ENCODE assay signal across 14 cellular contexts in genomic region chr13:46149272-46150133, GRCh38. TPM values are rescaled to one million over a fixed set of nuclear protein-coding genes. Genes with fewer than 3 reads are reported as not detected.
A peak's percentile ranks its signal among the peaks of the same experiment; 100 is the strongest.
DNase-seq lines count a peak whose midpoint lies in the region; ATAC-seq and TF ChIP-seq lines count a peak whose summit lies in the region.
"Had no signal": no experiment of that assay in that cellular context is flagged by ENCODE, and none has a peak within 500 bp of the region (broad histone marks: within the 10 kb centered on the region; RNA-seq: fewer than 3 reads in every experiment).

No MANE protein-coding gene starts in this region.

- H3F3A ChIP-seq in PC-3 (ENCODE audit: low read length, unreplicated experiment), result no peaks in the 10 kb centered on the region

- H3K4me2 ChIP-seq in PC-3 (ENCODE audit: low read length), result no peak overlapping the region
- H3K4me2 ChIP-seq: PC-9 had no signal

- H3K9me2 ChIP-seq in PC-3 (replicated peaks; ENCODE audit: low read length), result no peaks in the 10 kb centered on the region

- in situ Hi-C loops in brain microvascular endothelial cell (cut with HindIII; ENCODE audit: low pct_ligation_motif_present, low sequenced_read_pairs), result no loop called here

- H3K36me3 ChIP-seq in PC-3 (ENCODE audit: low read depth, low read length), result peaks cover 49% of the 10 kb centered on the region; the same call in 1 of the 2 replicates
- H3K36me3 ChIP-seq in brain microvascular endothelial cell (replicated peaks), result no peaks in the 10 kb centered on the region

- H3K27ac ChIP-seq in PC-3 (ENCODE audit: low read length) (peak overlapping the region; percentile 40), brain microvascular endothelial cell (no peak overlapping the region)
- H3K27ac ChIP-seq: PC-9 had no signal

- H3K9ac ChIP-seq in PC-3 (ENCODE audit: low read length), result no peak overlapping the region

- DNase-seq in activated CD4-positive, alpha-beta T cell treated with anti-CD3 and anti-CD28 coated beads for 48 hours, result peak; percentile 49
- DNase-seq in activated CD4-positive, alpha-beta T cell treated with anti-CD3 and anti-CD28 coated beads for 1 hour, result no peak
- peak; percentile 46 for DNase-seq in PC-3
- DNase-seq in brain microvascular endothelial cell, result peak; percentile 64
- DNase-seq in stimulated activated CD4-positive, alpha-beta T cell treated with anti-CD3 and anti-CD28 coated beads, Interleukin-4, amount 100 ng/mL, for 1 hour, result peak; percentile 26
- no peak for DNase-seq in NCI-H187 (lab: John Stamatoyannopoulos, UW)
- DNase-seq: activated CD4-positive, CD25-positive, alpha-beta regulatory T cell treated with anti-CD3 and anti-CD28 coated beads, Interleukin-2, amount 50 U/mL, for 72 hours; NCI-H1417 treated with DMSO at 0.1 percent for 48 hours; PC-9 had no signal

- POLR2A ChIA-PET in PC-3 (lab: Charles Lee; ENCODE audit: unreplicated experiment), result no interaction called here

- no peak for TF ChIP-seq CTCF in PC-3 (conservative IDR thresholded peaks at IDR 0.05; ENCODE audit: low read depth, low read length)
- TF ChIP-seq CTCF in brain microvascular endothelial cell (IDR thresholded peaks at IDR 0.05; ENCODE audit: low read depth, low read length, missing control alignments), result no peak

- H2AFZ ChIP-seq in PC-3 (ENCODE audit: low read length), result no peak overlapping the region
- H2AFZ ChIP-seq: PC-9 had no signal

- CTCF ChIA-PET in PC-3 (lab: Charles Lee), result no interaction called here

- intact Hi-C loops in PC-3 (cut with micrococcal nuclease), result no loop called here

- H3K4me1 ChIP-seq in PC-3 (ENCODE audit: insufficient read depth, low read length), result peaks cover 10% of the 10 kb centered on the region; the same call in 1 of the 2 replicates

- no peaks in the 10 kb centered on the region for H4K20me1 ChIP-seq in PC-3 (ENCODE audit: low read length)

- BruUV-seq in PC-3 (replicated peaks; lab: Mats Ljungman, UMichigan), result no TSS peak

- H3K79me2 ChIP-seq in PC-3 (ENCODE audit: low read length), result no peaks in the 10 kb centered on the region

- ATAC-seq in PC-3 (peak; percentile 82), GM21390 (IDR thresholded peaks at IDR 0.05; ENCODE audit: unreplicated experiment) (no peak), HG03521 (IDR thresholded peaks at IDR 0.05; ENCODE audit: unreplicated experiment) (no peak)

- H3K4me3 ChIP-seq in PC-3 (ENCODE audit: low read length), result no peak overlapping the region
- no peak overlapping the region for H3K4me3 ChIP-seq in brain microvascular endothelial cell (ENCODE audit: low read depth, low read length)
- H3K4me3 ChIP-seq: PC-9 had no signal

- H3K9me3 ChIP-seq in PC-3 (ENCODE audit: low read length), result no peaks in the 10 kb centered on the region

- no peaks in the 10 kb centered on the region for H3K27me3 ChIP-seq in PC-3 (ENCODE audit: low read length)
- no peaks in the 10 kb centered on the region for H3K27me3 ChIP-seq in brain microvascular endothelial cell (replicated peaks)

RNA-seq across cellular contexts. Expression of gene LCP1, which starts 32.5 kb away (rescaled TPM):
- 133 and 143 TPM in 2 replicates for total RNA-seq in PC-3 (2014; rRNA removed)

RNA-seq across cellular contexts. Expression of gene CPB2, which starts 44.7 kb away (rescaled TPM):
- total RNA-seq in PC-3 (2014; rRNA removed), result not detected in 2 replicates
- total RNA-seq: glomerular endothelial cell, mesothelial cell of epicardium, PC-9, urinary bladder had no signal

Comparison
In these comparisons a context has a peak if more than half of its experiments do, and no peak if none do; other contexts are left out.
1. DNase-seq: peak in activated CD4-positive, alpha-beta T cell treated with anti-CD3 and anti-CD28 coated beads for 48 hours (single experiment), PC-3 (single experiment), brain microvascular endothelial cell (single experiment) and stimulated activated CD4-positive, alpha-beta T cell treated with anti-CD3 and anti-CD28 coated beads, Interleukin-4, amount 100 ng/mL, for 1 hour (single experiment); none in activated CD4-positive, alpha-beta T cell treated with anti-CD3 and anti-CD28 coated beads for 1 hour (single experiment) and NCI-H187 (0 of 2).